ENCODE assay signal across 1 cellular context in genomic region chr17:31475378-31476162, GRCh38.
TF ChIP-seq lines count a peak whose summit lies in the region.

No MANE protein-coding gene starts in this region.

TF ChIP-seq in HepG2, 621 proteins besides CTCF, POLR2A, EP300 and RAD21 (continued from another document and continues in another):
- TF ChIP-seq GLI4 (CRISPR knock-in tag; IDR thresholded peaks at IDR 0.05; ENCODE audit: borderline replicate concordance) (no peak), REST (IDR thresholded peaks at IDR 0.05; ENCODE audit: borderline replicate concordance in 1 of 2, low read depth in 1 of 2, low read length in 2 of 2) (peak in 1 of 2 experiments; percentile 19; a peak in 1 of 4 replicates), IRX3 (CRISPR knock-in tag; IDR thresholded peaks at IDR 0.05; ENCODE audit: borderline replicate concordance, low read depth) (peak; percentile 83; the same call in 1 of the 2 replicates), TEAD2 (CRISPR knock-in tag; IDR thresholded peaks at IDR 0.05) (no peak), ZNF670 (CRISPR knock-in tag; IDR thresholded peaks at IDR 0.05; ENCODE audit: borderline replicate concordance) (peak; percentile 77; the same call in 1 of the 2 replicates), CBX1 (IDR thresholded peaks at IDR 0.05; ENCODE audit: low read depth) (no peak), ZNF33A (CRISPR knock-in tag; IDR thresholded peaks at IDR 0.05; ENCODE audit: borderline replicate concordance) (peak; percentile 47; the same call in 1 of the 2 replicates), KLF16 (CRISPR knock-in tag; IDR thresholded peaks at IDR 0.05) (peak in 1 of 2 experiments; percentile 89; a peak in 2 of 4 replicates), HNRNPK (IDR thresholded peaks at IDR 0.05; ENCODE audit: low read depth, low read length, poor library complexity, severe bottlenecking) (no peak), RARA (CRISPR knock-in tag; IDR thresholded peaks at IDR 0.05) (peak; percentile 91), ARID2 (CRISPR knock-in tag; IDR thresholded peaks at IDR 0.05; ENCODE audit: borderline replicate concordance) (peak; percentile 82), CREB1 (IDR thresholded peaks at IDR 0.05) (no peak), CREB1 (CRISPR knock-in tag; IDR thresholded peaks at IDR 0.05) (peak; percentile 62; the same call in 1 of the 2 replicates), ZNF878 (CRISPR knock-in tag; IDR thresholded peaks at IDR 0.05) (peak; percentile 83), TERF1 (CRISPR knock-in tag; IDR thresholded peaks at IDR 0.05) (no peak), THYN1 (CRISPR knock-in tag; IDR thresholded peaks at IDR 0.05; ENCODE audit: borderline replicate concordance, low read depth) (0 out of 2 replicates have a peak, but pooled peaks have one; percentile 69), ZFP36L2 (CRISPR knock-in tag; IDR thresholded peaks at IDR 0.05) (no peak), PHF21A (CRISPR knock-in tag; IDR thresholded peaks at IDR 0.05) (peak; percentile 87; the same call in 1 of the 2 replicates), ZNF652 (CRISPR knock-in tag; IDR thresholded peaks at IDR 0.05; ENCODE audit: borderline replicate concordance, low read depth) (no peak), CBFB (CRISPR knock-in tag; IDR thresholded peaks at IDR 0.05) (peak; percentile 65; the same call in 1 of the 2 replicates), ZNF672 (CRISPR knock-in tag; IDR thresholded peaks at IDR 0.05) (peak; percentile 20; the same call in 1 of the 2 replicates), HDAC2 (CRISPR knock-in tag; IDR thresholded peaks at IDR 0.05) (peak; percentile 97), ZNF3 (CRISPR knock-in tag; IDR thresholded peaks at IDR 0.05) (0 out of 2 replicates have a peak, but pooled peaks have one; percentile 5), ZBTB49 (CRISPR knock-in tag; IDR thresholded peaks at IDR 0.05; ENCODE audit: borderline replicate concordance) (no peak), NCOR1 (IDR thresholded peaks at IDR 0.05; ENCODE audit: borderline replicate concordance, low read length) (peak; percentile 94), SMARCE1 (IDR thresholded peaks at IDR 0.05; ENCODE audit: borderline replicate concordance) (no peak), NFYB (CRISPR knock-in tag; IDR thresholded peaks at IDR 0.05) (peak; percentile 9; the same call in 1 of the 2 replicates), NR2F1 (CRISPR knock-in tag; IDR thresholded peaks at IDR 0.05) (peak; percentile 35 to 64; a peak in 2 of 4 replicates), NFKBIZ (CRISPR knock-in tag; IDR thresholded peaks at IDR 0.05) (peak; percentile 92; the same call in 1 of the 2 replicates), ZNF317 (CRISPR knock-in tag; IDR thresholded peaks at IDR 0.05) (peak; percentile 58; the same call in 1 of the 2 replicates), ZFP41 (CRISPR knock-in tag; IDR thresholded peaks at IDR 0.05; ENCODE audit: borderline replicate concordance) (no peak), ZBTB21 (CRISPR knock-in tag; IDR thresholded peaks at IDR 0.05) (no peak), PHB2 (IDR thresholded peaks at IDR 0.05; ENCODE audit: partially characterized antibody) (no peak), CENPBD1 (CRISPR knock-in tag; IDR thresholded peaks at IDR 0.05; ENCODE audit: borderline replicate concordance, low read depth) (no peak), RBFOX2 (IDR thresholded peaks at IDR 0.05; ENCODE audit: low read depth, low read length) (0 out of 2 replicates have a peak, but pooled peaks have one; percentile 24), ZNF430 (CRISPR knock-in tag; IDR thresholded peaks at IDR 0.05) (peak; percentile 67; the same call in 1 of the 2 replicates), ZFYVE20 (CRISPR knock-in tag; IDR thresholded peaks at IDR 0.05; ENCODE audit: borderline replicate concordance, low read depth) (no peak), TRAFD1 (CRISPR knock-in tag; IDR thresholded peaks at IDR 0.05; ENCODE audit: borderline replicate concordance) (no peak), SP4 (CRISPR knock-in tag; IDR thresholded peaks at IDR 0.05) (0 out of 2 replicates have a peak, but pooled peaks have one; percentile 9), FOSL1 (CRISPR knock-in tag; IDR thresholded peaks at IDR 0.05; ENCODE audit: borderline replicate concordance) (no peak), KLF11 (CRISPR knock-in tag; IDR thresholded peaks at IDR 0.05) (0 out of 2 replicates have a peak, but pooled peaks have one; percentile 38), RBAK (CRISPR knock-in tag; IDR thresholded peaks at IDR 0.05) (peak; percentile 85)
- TF ChIP-seq, protein P1, sequence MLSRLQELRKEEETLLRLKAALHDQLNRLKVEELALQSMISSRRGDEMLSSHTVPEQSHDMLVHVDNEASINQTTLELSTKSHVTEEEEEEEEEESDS (CRISPR knock-in tag; IDR thresholded peaks at IDR 0.05; ENCODE audit: borderline replicate concordance): peak; percentile 80; the same call in 1 of the 2 replicates
- TF ChIP-seq, protein P2, sequence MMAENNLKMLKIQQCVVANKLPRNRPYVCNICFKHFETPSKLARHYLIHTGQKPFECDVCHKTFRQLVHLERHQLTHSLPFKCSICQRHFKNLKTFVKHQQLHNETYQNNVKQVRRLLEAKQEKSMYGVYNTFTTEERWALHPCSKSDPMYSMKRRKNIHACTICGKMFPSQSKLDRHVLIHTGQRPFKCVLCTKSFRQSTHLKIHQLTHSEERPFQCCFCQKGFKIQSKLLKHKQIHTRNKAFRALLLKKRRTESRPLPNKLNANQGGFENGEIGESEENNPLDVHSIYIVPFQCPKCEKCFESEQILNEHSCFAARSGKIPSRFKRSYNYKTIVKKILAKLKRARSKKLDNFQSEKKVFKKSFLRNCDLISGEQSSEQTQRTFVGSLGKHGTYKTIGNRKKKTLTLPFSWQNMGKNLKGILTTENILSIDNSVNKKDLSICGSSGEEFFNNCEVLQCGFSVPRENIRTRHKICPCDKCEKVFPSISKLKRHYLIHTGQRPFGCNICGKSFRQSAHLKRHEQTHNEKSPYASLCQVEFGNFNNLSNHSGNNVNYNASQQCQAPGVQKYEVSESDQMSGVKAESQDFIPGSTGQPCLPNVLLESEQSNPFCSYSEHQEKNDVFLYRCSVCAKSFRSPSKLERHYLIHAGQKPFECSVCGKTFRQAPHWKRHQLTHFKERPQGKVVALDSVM (CRISPR knock-in tag; IDR thresholded peaks at IDR 0.05): peak; percentile 15; the same call in 1 of the 2 replicates
- TF ChIP-seq, protein P3, sequence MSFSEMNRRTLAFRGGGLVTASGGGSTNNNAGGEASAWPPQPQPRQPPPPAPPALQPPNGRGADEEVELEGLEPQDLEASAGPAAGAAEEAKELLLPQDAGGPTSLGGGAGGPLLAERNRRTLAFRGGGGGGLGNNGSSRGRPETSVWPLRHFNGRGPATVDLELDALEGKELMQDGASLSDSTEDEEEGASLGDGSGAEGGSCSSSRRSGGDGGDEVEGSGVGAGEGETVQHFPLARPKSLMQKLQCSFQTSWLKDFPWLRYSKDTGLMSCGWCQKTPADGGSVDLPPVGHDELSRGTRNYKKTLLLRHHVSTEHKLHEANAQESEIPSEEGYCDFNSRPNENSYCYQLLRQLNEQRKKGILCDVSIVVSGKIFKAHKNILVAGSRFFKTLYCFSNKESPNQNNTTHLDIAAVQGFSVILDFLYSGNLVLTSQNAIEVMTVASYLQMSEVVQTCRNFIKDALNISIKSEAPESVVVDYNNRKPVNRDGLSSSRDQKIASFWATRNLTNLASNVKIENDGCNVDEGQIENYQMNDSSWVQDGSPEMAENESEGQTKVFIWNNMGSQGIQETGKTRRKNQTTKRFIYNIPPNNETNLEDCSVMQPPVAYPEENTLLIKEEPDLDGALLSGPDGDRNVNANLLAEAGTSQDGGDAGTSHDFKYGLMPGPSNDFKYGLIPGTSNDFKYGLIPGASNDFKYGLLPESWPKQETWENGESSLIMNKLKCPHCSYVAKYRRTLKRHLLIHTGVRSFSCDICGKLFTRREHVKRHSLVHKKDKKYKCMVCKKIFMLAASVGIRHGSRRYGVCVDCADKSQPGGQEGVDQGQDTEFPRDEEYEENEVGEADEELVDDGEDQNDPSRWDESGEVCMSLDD (CRISPR knock-in tag; IDR thresholded peaks at IDR 0.05; ENCODE audit: borderline replicate concordance): no peak
- TF ChIP-seq, protein P4, sequence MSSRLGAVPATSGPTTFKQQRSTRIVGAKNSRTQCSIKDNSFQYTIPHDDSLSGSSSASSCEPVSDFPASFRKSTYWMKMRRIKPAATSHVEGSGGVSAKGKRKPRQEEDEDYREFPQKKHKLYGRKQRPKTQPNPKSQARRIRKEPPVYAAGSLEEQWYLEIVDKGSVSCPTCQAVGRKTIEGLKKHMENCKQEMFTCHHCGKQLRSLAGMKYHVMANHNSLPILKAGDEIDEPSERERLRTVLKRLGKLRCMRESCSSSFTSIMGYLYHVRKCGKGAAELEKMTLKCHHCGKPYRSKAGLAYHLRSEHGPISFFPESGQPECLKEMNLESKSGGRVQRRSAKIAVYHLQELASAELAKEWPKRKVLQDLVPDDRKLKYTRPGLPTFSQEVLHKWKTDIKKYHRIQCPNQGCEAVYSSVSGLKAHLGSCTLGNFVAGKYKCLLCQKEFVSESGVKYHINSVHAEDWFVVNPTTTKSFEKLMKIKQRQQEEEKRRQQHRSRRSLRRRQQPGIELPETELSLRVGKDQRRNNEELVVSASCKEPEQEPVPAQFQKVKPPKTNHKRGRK (CRISPR knock-in tag; IDR thresholded peaks at IDR 0.05): no peak
